Comparison of ENCODE assay signal across 29 cellular contexts in genomic region chr7:155515318-155515717, GRCh38. TPM values are rescaled to one million over a fixed set of nuclear protein-coding genes. Genes with fewer than 3 reads are reported as not detected.
DNase-seq lines count a peak whose midpoint lies in the region; ATAC-seq, FAIRE-seq and TF ChIP-seq lines count a peak whose summit lies in the region.
"Had no signal": no experiment of that assay in that cellular context is flagged by ENCODE, and none has a peak within 500 bp of the region (broad histone marks: within the 10 kb centered on the region; RNA-seq: fewer than 3 reads in every experiment).

No MANE protein-coding gene starts in this region.

- intact Hi-C loops in kidney (cut with DNase I) = no loop called here

- H3K4me2 ChIP-seq in neural progenitor cell = no peak overlapping the region
- H3K4me2 ChIP-seq: BLaER1 had no signal

- H4K20me1 ChIP-seq in neural progenitor cell (ENCODE audit: low read depth) = peaks cover 37% of the 10 kb centered on the region

- TF ChIP-seq CTCF in kidney (IDR thresholded peaks at IDR 0.05; ENCODE audit: borderline replicate concordance, extremely low read depth, insufficient read depth) (no peak), neural progenitor cell (IDR thresholded peaks at IDR 0.05) (no peak)

- H3K27me3 Mint-ChIP-seq in neural progenitor cell (ENCODE audit: insufficient read depth, low read depth) = peaks cover 43% of the 10 kb centered on the region

- no peaks in the 10 kb centered on the region for H3K36me3 ChIP-seq in kidney (ENCODE audit: control insufficient read depth in 1 of 2, insufficient read depth in 2 of 2, low read length in 2 of 2)
- H3K36me3 ChIP-seq in neural progenitor cell = no peaks in the 10 kb centered on the region
- H3K36me3 ChIP-seq: BE2C, BLaER1 had no signal

- peaks cover 43% of the 10 kb centered on the region for H3K4me1 Mint-ChIP-seq in neural progenitor cell

- peaks cover 29% of the 10 kb centered on the region for H3K36me3 Mint-ChIP-seq in neural progenitor cell
- H3K36me3 Mint-ChIP-seq: CD14-positive monocyte; CD4-positive, alpha-beta memory T cell; CD4-positive, CD25-positive, alpha-beta regulatory T cell; CD8-positive, alpha-beta memory T cell had no signal

- H3K79me2 ChIP-seq in neural progenitor cell (ENCODE audit: low read depth) = no peaks in the 10 kb centered on the region

- H3K9me3 ChIP-seq in kidney (ENCODE audit: control insufficient read depth in 1 of 2, low read length in 2 of 2) = no peaks in the 10 kb centered on the region
- H3K9me3 ChIP-seq in neural progenitor cell (ENCODE audit: low read depth) = no peaks in the 10 kb centered on the region
- H3K9me3 ChIP-seq: BE2C, BLaER1 had no signal

- FAIRE-seq in kidney (lab: Jason Lieb, UNC) = no peak
- FAIRE-seq: A204.1, GM12878, GM12892, GM18507 had no signal

- DNase-seq in kidney (peak; percentile 50), neural progenitor cell (ENCODE audit: low spot score) (no peak), NCI-H510A (lab: John Stamatoyannopoulos, UW) (no peak)
- DNase-seq in stimulated activated naive CD4-positive, alpha-beta T cell treated with Interleukin-2 at 50 U/mL for 16 hours (lab: John Stamatoyannopoulos, UW) = no peak
- DNase-seq: 8988T; ACHN; BE2C; C1 segment of cervical spinal cord; CD4-positive, alpha-beta memory T cell; CD4-positive, CD25-positive, alpha-beta regulatory T cell; CD8-positive, alpha-beta memory T cell; COR-L47; DMS 273 treated with DMSO at 0.1 percent for 48 hours; DMS153; DMS53; DMS79; DND-41; EL; GDM1 had no signal

- H3K9ac ChIP-seq in kidney (ENCODE audit: low read length in 2 of 2) = no peak overlapping the region
- H3K9ac ChIP-seq in neural progenitor cell = no peak overlapping the region
- H3K9ac ChIP-seq: BLaER1 had no signal

- no peak for ATAC-seq in GM19395 (IDR thresholded peaks at IDR 0.05; ENCODE audit: unreplicated experiment)
- ATAC-seq: GM12878 had no signal

- H3K4me3 ChIP-seq in kidney (ENCODE audit: low read length in 2 of 2) (no peak overlapping the region), neural progenitor cell (no peak overlapping the region)
- H3K4me3 ChIP-seq: BLaER1, GM12878 had no signal

- peak overlapping the region; percentile 13 for H3K4me3 Mint-ChIP-seq in neural progenitor cell
- H3K4me3 Mint-ChIP-seq: CD4-positive, alpha-beta memory T cell; CD4-positive, CD25-positive, alpha-beta regulatory T cell; CD8-positive, alpha-beta memory T cell had no signal

- no peaks in the 10 kb centered on the region for H3K4me1 ChIP-seq in kidney (ENCODE audit: control insufficient read depth in 1 of 2, insufficient read depth in 1 of 2, low read depth in 1 of 2, low read length in 2 of 2)
- no peaks in the 10 kb centered on the region for H3K4me1 ChIP-seq in neural progenitor cell
- H3K4me1 ChIP-seq: BE2C, BLaER1 had no signal

- H2AFZ ChIP-seq in neural progenitor cell (replicated peaks) = no peak overlapping the region

- H3K27me3 ChIP-seq in neural progenitor cell = peaks cover 100% of the 10 kb centered on the region

- peaks cover 15% of the 10 kb centered on the region for H3K9me3 Mint-ChIP-seq in neural progenitor cell

- H3F3A ChIP-seq in neural progenitor cell (ENCODE audit: low read depth) = peaks cover 7% of the 10 kb centered on the region

- H3K27ac Mint-ChIP-seq in neural progenitor cell = no peak overlapping the region
- H3K27ac Mint-ChIP-seq: CD4-positive, alpha-beta memory T cell; CD4-positive, CD25-positive, alpha-beta regulatory T cell; CD8-positive, alpha-beta memory T cell had no signal

- no peak overlapping the region for H3K27ac ChIP-seq in kidney (ENCODE audit: low read depth in 2 of 2, low read length in 2 of 2)
- H3K27ac ChIP-seq in neural progenitor cell = no peak overlapping the region
- H3K27ac ChIP-seq: BLaER1 had no signal

RNA-seq across cellular contexts. Expression of gene CNPY1, which starts 31.0 kb away (rescaled TPM):
- total RNA-seq in kidney (not detected), neural progenitor cell (ENCODE audit: low replicate concordance) (not detected in 2 replicates)
- not detected for polyA plus RNA-seq in kidney (ENCODE audit: insufficient read depth, low read depth, low replicate concordance)
- total RNA-seq: A673; CD4-positive, alpha-beta memory T cell; CD4-positive, CD25-positive, alpha-beta regulatory T cell; CD8-positive, alpha-beta memory T cell; G401; GM12878 had no signal
- polyA plus RNA-seq: AG04450; CD14-positive monocyte; CD4-positive, alpha-beta memory T cell; CD4-positive, CD25-positive, alpha-beta regulatory T cell; CD8-positive, alpha-beta memory T cell; GM12878 had no signal

RNA-seq across cellular contexts. Expression of gene EN2, which starts 57.4 kb away (rescaled TPM):
- total RNA-seq in kidney (0.13 TPM), neural progenitor cell (ENCODE audit: low replicate concordance) (not detected in 2 replicates)
- polyA plus RNA-seq in kidney (ENCODE audit: insufficient read depth, low read depth, low replicate concordance) = not detected
- total RNA-seq: A673; CD4-positive, alpha-beta memory T cell; CD4-positive, CD25-positive, alpha-beta regulatory T cell; CD8-positive, alpha-beta memory T cell; G401; GM12878 had no signal
- polyA plus RNA-seq: AG04450; CD14-positive monocyte; CD4-positive, alpha-beta memory T cell; CD4-positive, CD25-positive, alpha-beta regulatory T cell; CD8-positive, alpha-beta memory T cell; GM12878 had no signal
